Comparison of ENCODE assay signal across 20 cellular contexts in genomic region chr17:12738624-12739023, GRCh38. TPM values are rescaled to one million over a fixed set of nuclear protein-coding genes. Genes with fewer than 3 reads are reported as not detected.
"Had no signal": no experiment of that assay in that cellular context is flagged by ENCODE, and none has a peak within 500 bp of the region (broad histone marks: within the 10 kb centered on the region; RNA-seq: fewer than 3 reads in every experiment).

No MANE protein-coding gene starts in this region.

- ATAC-seq: foreskin keratinocyte; left lobe of liver; naive thymus-derived CD8-positive, alpha-beta T cell had no signal

- H3K27me3 ChIP-seq: neutrophil, right atrium auricular region, sigmoid colon, stomach, transverse colon had no signal

- DNase-seq: erythroblast; foreskin keratinocyte; immature natural killer cell; mammary epithelial cell; naive thymus-derived CD8-positive, alpha-beta T cell; posterior cingulate gyrus; sigmoid colon; stimulated activated CD4-positive, alpha-beta T cell treated with anti-CD3 and anti-CD28 coated beads, Interleukin-12 subunit alpha, Interleukin-12 subunit beta, amount 100 ng/mL, for 4 hours; stimulated activated naive CD4-positive, alpha-beta T cell; stomach; substantia nigra; transverse colon had no signal

- H3K27ac ChIP-seq: foreskin keratinocyte, neutrophil, skin epidermis, stomach, thoracic aorta, transverse colon had no signal

- H3K9me3 ChIP-seq: neutrophil, right atrium auricular region, sigmoid colon, stomach, thoracic aorta, transverse colon had no signal

- H3K4me3 ChIP-seq: right atrium auricular region, sigmoid colon, skin epidermis, stomach, thoracic aorta, transverse colon had no signal

- H3K36me3 ChIP-seq: neutrophil, transverse colon had no signal

- FAIRE-seq: colon, endothelial cell of umbilical vein had no signal

- H3K4me1 ChIP-seq: foreskin keratinocyte had no signal

RNA-seq across cellular contexts. Expression of gene ARHGAP44, which starts 50.7 kb away (rescaled TPM):
- total RNA-seq: mononuclear cell; naive thymus-derived CD8-positive, alpha-beta T cell had no signal
